Comparison of ENCODE assay signal across 12 cellular contexts in genomic region chr7:36795451-36796021, GRCh38.
DNase-seq lines count a peak whose midpoint lies in the region; ATAC-seq, FAIRE-seq and TF ChIP-seq lines count a peak whose summit lies in the region.
"Had no signal": no experiment of that assay in that cellular context is flagged by ENCODE, and none has a peak within 500 bp of the region (broad histone marks: within the 10 kb centered on the region; RNA-seq: fewer than 3 reads in every experiment).

No MANE protein-coding gene starts in this region.

- H3K9me3 ChIP-seq in HEK293 (ENCODE audit: control insufficient read depth, insufficient read depth, low read depth, low read length) (no peaks in the 10 kb centered on the region), T-helper 17 cell (ENCODE audit: control insufficient read depth, low read length, poor library complexity, severe bottlenecking) (no peaks in the 10 kb centered on the region), pancreas (no peaks in the 10 kb centered on the region)
- H3K9me3 ChIP-seq: transverse colon had no signal

- POLR2A ChIA-PET in HEK293 (lab: Yijun Ruan, JAX) = no interaction called here

- intact Hi-C loops in pancreas (cut with DNase I) = no loop called here

- H3K27ac ChIP-seq in HEK293 (ENCODE audit: extremely low read depth, low read depth, low read length) = no peak overlapping the region
- peak overlapping the region in 3 of 4 donors; percentile 6 to 52 (median 48) for H3K27ac ChIP-seq in pancreas

- no peak overlapping the region for H3K4me3 Mint-ChIP-seq in T-helper 17 cell
- H3K4me3 Mint-ChIP-seq: B cell had no signal

- FAIRE-seq in islet of Langerhans (lab: Jason Lieb, UNC) = peak; percentile 90
- FAIRE-seq in pancreas (lab: Jason Lieb, UNC) = no peak
- FAIRE-seq: endothelial cell of umbilical vein had no signal

- no peak for ATAC-seq in T-helper 17 cell
- ATAC-seq in pancreas = peak in 3 of 4 donors; percentile 71 to 78 (median 71)

- H3K4me3 ChIP-seq in HEK293 (ENCODE audit: low read depth, low read length) (no peak overlapping the region), pancreas (no peak overlapping the region)
- H3K4me3 ChIP-seq: transverse colon had no signal

- H3K27me3 Mint-ChIP-seq in T-helper 17 cell = no peaks in the 10 kb centered on the region

- H3K4me1 Mint-ChIP-seq in T-helper 17 cell = peaks cover 12% of the 10 kb centered on the region
- H3K4me1 Mint-ChIP-seq: B cell had no signal

- H3K27ac Mint-ChIP-seq in T-helper 17 cell = peak overlapping the region; percentile 57
- H3K27ac Mint-ChIP-seq: B cell had no signal

- H3K4me1 ChIP-seq in HEK293 (ENCODE audit: control insufficient read depth, insufficient read depth, low read length) (no peaks in the 10 kb centered on the region), pancreas (peaks cover 0 to 14% (median 10%) of the 10 kb centered on the region in 3 donors)

- peaks cover 2% of the 10 kb centered on the region for H3K36me3 Mint-ChIP-seq in T-helper 17 cell (ENCODE audit: low read depth)

- H3K36me3 ChIP-seq in HEK293 (ENCODE audit: control insufficient read depth in 2 of 2, insufficient read depth in 1 of 2, low read length in 2 of 2) (no peaks in the 10 kb centered on the region), pancreas (no peaks in the 10 kb centered on the region)
- H3K36me3 ChIP-seq: transverse colon had no signal

- no peak for TF ChIP-seq CTCF in HEK293 (tag by site-specific recombination; IDR thresholded peaks at IDR 0.05)
- TF ChIP-seq CTCF in pancreas (IDR thresholded peaks at IDR 0.05) = no peak

- CTCF ChIA-PET in HEK293 (lab: Yijun Ruan, JAX) = interaction anchor here (0.6 to 1.3 kb wide), 2 partner anchors 124 to 367 kb away, joined by 3 read pairs; no protein-coding TSS in a partner anchor

- WGBS in pancreas, 2 donors = 11 to 14% methylated on average over 4 of the region's 4 CpGs

- no peaks in the 10 kb centered on the region for H3K27me3 ChIP-seq in pancreas
- H3K27me3 ChIP-seq: transverse colon had no signal

- DNase-seq in T-helper 17 cell (no peak), pancreas (no peak), NCI-H2029 (lab: John Stamatoyannopoulos, UW) (no peak), DMS 273 treated with DMSO at 0.1 percent for 48 hours (lab: John Stamatoyannopoulos, UW) (no peak), AG08395 (ENCODE audit: low spot score) (no peak)
- DNase-seq: activated CD4-positive, alpha-beta T cell treated with anti-CD3 and anti-CD28 coated beads, Interleukin-2, amount 50 U/mL, for 48 hours; posterior cingulate gyrus; transverse colon had no signal

TF ChIP-seq in HEK293, 187 proteins besides CTCF, POLR2A, EP300 and RAD21:
- TF ChIP-seq SCRT2 (tag by site-specific recombination; IDR thresholded peaks at IDR 0.05) (0 out of 2 replicates have a peak, but pooled peaks have one; percentile 1), ZNF777 (tag by site-specific recombination; IDR thresholded peaks at IDR 0.05; ENCODE audit: borderline replicate concordance) (no peak)
